Comparison of ENCODE assay signal across 17 cellular contexts in the genomic region with DNA sequence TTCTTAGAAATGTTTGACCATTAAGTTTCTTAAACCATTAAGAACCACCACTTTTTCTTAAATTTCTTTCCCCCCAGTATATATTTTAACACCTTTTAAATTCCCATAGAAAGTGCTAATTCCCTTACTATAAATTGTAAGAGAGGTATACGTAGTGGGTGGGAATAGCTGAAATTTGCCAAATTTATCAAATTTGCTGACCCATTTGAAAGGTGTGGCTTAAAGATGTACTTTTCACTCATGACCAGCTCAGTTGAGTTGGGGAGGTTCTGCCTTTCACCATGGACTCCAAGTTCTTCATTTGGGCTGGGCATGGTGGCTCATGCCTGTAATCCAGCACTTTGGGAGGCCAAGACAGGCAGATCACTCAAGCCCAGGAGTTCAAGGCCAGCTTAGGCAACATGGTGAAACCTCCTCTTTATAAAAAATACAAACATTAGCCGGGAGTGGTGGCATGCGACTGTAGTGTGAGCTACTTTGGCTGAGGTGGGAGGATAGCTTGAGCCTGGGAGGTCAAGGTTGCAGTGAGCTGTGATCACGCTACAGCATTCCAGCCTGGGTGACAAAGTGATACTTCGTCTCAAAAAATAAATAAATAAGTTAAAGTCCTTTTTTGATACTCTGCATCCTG.
"Had no signal": no experiment of that assay in that cellular context is flagged by ENCODE, and none has a peak within 500 bp of the region (broad histone marks: within the 10 kb centered on the region; RNA-seq: fewer than 3 reads in every experiment).

No MANE protein-coding gene starts in this region.

- H3K27ac Mint-ChIP-seq: naive thymus-derived CD8-positive, alpha-beta T cell; stimulated activated effector memory CD8-positive, alpha-beta T cell treated with anti-CD3 and anti-CD28 coated beads, Interleukin-12 subunit alpha, Interleukin-12 subunit beta, amount 100 ng/mL, for 72 hours had no signal

- H3K27me3 ChIP-seq: dorsolateral prefrontal cortex, gastrocnemius medialis, neutrophil, transverse colon had no signal

- H3K27ac ChIP-seq: dorsolateral prefrontal cortex, gastrocnemius medialis, neutrophil, thoracic aorta, transverse colon had no signal

- H3K36me3 ChIP-seq: gastrocnemius medialis, neutrophil, thoracic aorta, transverse colon had no signal

- H3K4me3 Mint-ChIP-seq: central memory CD8-positive, alpha-beta T cell; naive thymus-derived CD8-positive, alpha-beta T cell; stimulated activated effector memory CD8-positive, alpha-beta T cell treated with anti-CD3 and anti-CD28 coated beads, Interleukin-12 subunit alpha, Interleukin-12 subunit beta, amount 100 ng/mL, for 72 hours; stimulated activated naive CD8-positive, alpha-beta T cell treated with anti-CD3 and anti-CD28 coated beads, Interleukin-15, Interleukin-2, amounts not matched to agents 100 ng/mL and 50 ng/mL, for 24 hours had no signal

- H3K9me3 Mint-ChIP-seq: central memory CD8-positive, alpha-beta T cell; naive thymus-derived CD8-positive, alpha-beta T cell; stimulated activated effector memory CD8-positive, alpha-beta T cell treated with anti-CD3 and anti-CD28 coated beads, Interleukin-12 subunit alpha, Interleukin-12 subunit beta, amount 100 ng/mL, for 72 hours; stimulated activated naive CD8-positive, alpha-beta T cell treated with anti-CD3 and anti-CD28 coated beads, Interleukin-15, Interleukin-2, amounts not matched to agents 100 ng/mL and 50 ng/mL, for 24 hours had no signal

- H3K4me3 ChIP-seq: dorsolateral prefrontal cortex, gastrocnemius medialis, smooth muscle cell, thoracic aorta, transverse colon had no signal

- H3K4me2 ChIP-seq: smooth muscle cell had no signal

- ATAC-seq: gastrocnemius medialis; left colon; naive thymus-derived CD8-positive, alpha-beta T cell; right cardiac atrium; stimulated activated effector memory CD8-positive, alpha-beta T cell treated with anti-CD3 and anti-CD28 coated beads, Interleukin-12 subunit alpha, Interleukin-12 subunit beta, amount 100 ng/mL, for 72 hours had no signal

- H3K4me1 ChIP-seq: gastrocnemius medialis, transverse colon had no signal

- DNase-seq: cortex of kidney; dorsolateral prefrontal cortex; effector CD8-positive, alpha-beta T cell; gastrocnemius medialis; kidney; left colon; naive thymus-derived CD8-positive, alpha-beta T cell; posterior cingulate gyrus; right cardiac atrium; stimulated activated CD4-positive, alpha-beta T cell treated with anti-CD3 and anti-CD28 coated beads, Interleukin-2, amount 100 ng/mL, for 48 hours; transverse colon had no signal

- H3K27me3 Mint-ChIP-seq: central memory CD8-positive, alpha-beta T cell; naive thymus-derived CD8-positive, alpha-beta T cell; stimulated activated naive CD8-positive, alpha-beta T cell treated with anti-CD3 and anti-CD28 coated beads, Interleukin-15, Interleukin-2, amounts not matched to agents 100 ng/mL and 50 ng/mL, for 24 hours had no signal

- H3K9me3 ChIP-seq: gastrocnemius medialis, neutrophil, thoracic aorta, transverse colon had no signal

- H3K4me1 Mint-ChIP-seq: central memory CD8-positive, alpha-beta T cell; naive thymus-derived CD8-positive, alpha-beta T cell had no signal
